1 cellular context compared by ENCODE assay signal in genomic region chr2:42638080-42638784, GRCh38.
A peak's percentile ranks its signal among the peaks of the same experiment; 100 is the strongest.
TF ChIP-seq lines count a peak whose summit lies in the region.

No MANE protein-coding gene starts in this region.

TF ChIP-seq in IMR-90, 13 proteins besides CTCF, POLR2A, EP300 and RAD21:
- TF ChIP-seq MAZ (IDR thresholded peaks at IDR 0.05; ENCODE audit: borderline replicate concordance, low read depth, low read length) (no peak), MAFK (IDR thresholded peaks at IDR 0.05; ENCODE audit: low read depth, low read length) (peak; percentile 85), USF2 (IDR thresholded peaks at IDR 0.05; ENCODE audit: low read depth, low read length) (no peak)
TF ChIP-seq in IMR-90: peak in this region for 1.
